12 cellular contexts compared by ENCODE assay signal in the genomic region with DNA sequence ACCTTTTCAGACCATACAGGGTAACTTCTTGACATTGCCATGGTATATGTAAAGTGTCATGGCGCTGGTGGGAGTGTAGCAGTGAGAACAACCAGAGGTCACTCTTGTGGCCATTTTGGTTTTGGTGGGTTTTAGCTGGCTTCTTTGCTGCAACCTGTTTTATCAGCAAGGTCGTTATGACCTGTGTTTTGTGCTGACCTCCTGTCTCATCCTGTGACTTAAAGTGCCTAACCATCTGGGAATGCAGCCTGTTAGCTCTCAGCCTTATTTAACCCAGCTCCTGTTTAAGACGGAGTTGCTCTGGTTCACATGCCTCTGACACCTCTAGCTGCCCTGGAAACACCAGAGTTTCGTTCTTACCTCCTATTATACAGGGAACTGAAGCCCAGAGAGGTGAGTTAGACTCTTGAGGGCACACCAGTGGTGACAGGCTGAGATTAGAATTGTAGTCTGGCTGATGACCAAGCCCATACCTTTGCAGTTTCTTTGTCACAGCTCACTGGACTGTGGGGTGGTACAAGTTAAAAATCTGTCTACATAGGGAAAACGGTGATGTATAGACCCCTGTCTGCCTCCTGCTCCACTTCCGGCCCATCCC. TPM values are rescaled to one million over a fixed set of nuclear protein-coding genes. Genes with fewer than 3 reads are reported as not detected.
DNase-seq lines count a peak whose midpoint lies in the region; ATAC-seq and TF ChIP-seq lines count a peak whose summit lies in the region.
"Had no signal": no experiment of that assay in that cellular context is flagged by ENCODE, and none has a peak within 500 bp of the region (broad histone marks: within the 10 kb centered on the region; RNA-seq: fewer than 3 reads in every experiment).

No MANE protein-coding gene starts in this region.

- no peak overlapping the region for H3K4me3 Mint-ChIP-seq in CD4-positive, alpha-beta memory T cell
- no peak overlapping the region for H3K4me3 Mint-ChIP-seq in central memory CD8-positive, alpha-beta T cell
- H3K4me3 Mint-ChIP-seq in osteocyte (ENCODE audit: unreplicated experiment): no peak overlapping the region

- CTCF ChIA-PET in CD4-positive, alpha-beta memory T cell (lab: Charles Lee; ENCODE audit: partially characterized antibody): interaction anchor here (0.9 kb wide), 1 partner anchor 12 kb away, joined by 3 read pairs; no protein-coding TSS in a partner anchor

- H3K4me3 ChIP-seq in CD4-positive, alpha-beta memory T cell (ENCODE audit: low read length in 2 of 2): no peak overlapping the region
- no peak overlapping the region for H3K4me3 ChIP-seq in effector memory CD4-positive, alpha-beta T cell (ENCODE audit: insufficient read depth, low read depth, low read length, poor library complexity, severe bottlenecking)
- H3K4me3 ChIP-seq in esophagus squamous epithelium: no peak overlapping the region
- H3K4me3 ChIP-seq: stomach had no signal

- intact Hi-C loops in CD4-positive, alpha-beta memory T cell (cut with micrococcal nuclease): no loop called here
- intact Hi-C loops in esophagus squamous epithelium (cut with DNase I): no loop called here

- H3K36me3 Mint-ChIP-seq in CD4-positive, alpha-beta memory T cell: no peaks in the 10 kb centered on the region
- H3K36me3 Mint-ChIP-seq in central memory CD8-positive, alpha-beta T cell (ENCODE audit: insufficient read depth): peaks cover 4% of the 10 kb centered on the region
- no peaks in the 10 kb centered on the region for H3K36me3 Mint-ChIP-seq in osteocyte (ENCODE audit: unreplicated experiment)

- no peaks in the 10 kb centered on the region for H3K27me3 ChIP-seq in CD4-positive, alpha-beta memory T cell (ENCODE audit: insufficient read depth, low read length)
- no peaks in the 10 kb centered on the region for H3K27me3 ChIP-seq in effector memory CD4-positive, alpha-beta T cell (replicated peaks; ENCODE audit: control insufficient read depth, insufficient read depth, low read length, poor library complexity, severe bottlenecking)
- H3K27me3 ChIP-seq in esophagus squamous epithelium: no peaks in the 10 kb centered on the region
- H3K27me3 ChIP-seq: stomach had no signal

- in situ Hi-C loops in ACHN (cut with HindIII; ENCODE audit: low pct_ligation_motif_present, low pct_unique_long_range_greater_than_20kb, low sequenced_read_pairs): no loop called here

- POLR2A ChIA-PET in CD4-positive, alpha-beta memory T cell (lab: Charles Lee; ENCODE audit: partially characterized antibody): no interaction called here

- peaks cover 49 to 87% (median 68%) of the 10 kb centered on the region in 4 donors for H3K4me1 Mint-ChIP-seq in CD4-positive, alpha-beta memory T cell
- peaks cover 80% of the 10 kb centered on the region for H3K4me1 Mint-ChIP-seq in central memory CD8-positive, alpha-beta T cell
- peaks cover 47% of the 10 kb centered on the region for H3K4me1 Mint-ChIP-seq in osteocyte (ENCODE audit: unreplicated experiment)

- H3K9me3 Mint-ChIP-seq in CD4-positive, alpha-beta memory T cell: no peaks in the 10 kb centered on the region
- H3K9me3 Mint-ChIP-seq in central memory CD8-positive, alpha-beta T cell: no peaks in the 10 kb centered on the region
- H3K9me3 Mint-ChIP-seq in osteocyte (ENCODE audit: unreplicated experiment): no peaks in the 10 kb centered on the region

- H3K36me3 ChIP-seq in CD4-positive, alpha-beta memory T cell (ENCODE audit: insufficient read depth, low read length): no peaks in the 10 kb centered on the region
- H3K36me3 ChIP-seq in effector memory CD4-positive, alpha-beta T cell (ENCODE audit: control insufficient read depth, insufficient read depth, low read length): no peaks in the 10 kb centered on the region
- H3K36me3 ChIP-seq in esophagus squamous epithelium: no peaks in the 10 kb centered on the region
- H3K36me3 ChIP-seq: stomach had no signal

- no peak for TF ChIP-seq POLR2A in esophagus squamous epithelium (IDR thresholded peaks at IDR 0.05)

- 57 to 60% methylated on average over 5 to 6 of the region's 6 CpGs for WGBS in esophagus squamous epithelium, 2 donors

- peak; percentile 45 for ATAC-seq in GM18867 (IDR thresholded peaks at IDR 0.05; ENCODE audit: unreplicated experiment)
- peak; percentile 41 for ATAC-seq in HG02885 (IDR thresholded peaks at IDR 0.05; ENCODE audit: poor library complexity, unreplicated experiment)
- ATAC-seq in central memory CD8-positive, alpha-beta T cell (replicated peaks; ENCODE audit: extremely low read depth, poor library complexity, severe bottlenecking): no peak
- ATAC-seq: HepG2 had no signal

- peaks cover 73% of the 10 kb centered on the region for H3K4me1 ChIP-seq in CD4-positive, alpha-beta memory T cell (ENCODE audit: insufficient read depth, low read length)
- peaks cover 29% of the 10 kb centered on the region for H3K4me1 ChIP-seq in effector memory CD4-positive, alpha-beta T cell (ENCODE audit: control insufficient read depth, insufficient read depth, low read length, poor library complexity, severe bottlenecking)
- H3K4me1 ChIP-seq in esophagus squamous epithelium: peaks cover 35 to 74% (median 54%) of the 10 kb centered on the region in 3 donors

- DNase-seq in CD4-positive, alpha-beta memory T cell: no peak
- DNase-seq in central memory CD8-positive, alpha-beta T cell (ENCODE audit: low spot score in 2 of 2): no peak
- DNase-seq in osteocyte (ENCODE audit: extremely low spot score, unreplicated experiment) (no peak), esophagus squamous epithelium (lab: John Stamatoyannopoulos, UW) (no peak), ACHN (no peak)
- DNase-seq in effector memory CD4-positive, alpha-beta T cell: no peak
- DNase-seq: NCI-H1417 treated with DMSO at 0.1 percent for 48 hours, occipital lobe, stomach had no signal

- H3K9me3 ChIP-seq in CD4-positive, alpha-beta memory T cell (ENCODE audit: control insufficient read depth in 1 of 2, low read length in 2 of 2): no peaks in the 10 kb centered on the region
- no peaks in the 10 kb centered on the region for H3K9me3 ChIP-seq in effector memory CD4-positive, alpha-beta T cell (ENCODE audit: control insufficient read depth, low read length)
- no peaks in the 10 kb centered on the region for H3K9me3 ChIP-seq in esophagus squamous epithelium
- H3K9me3 ChIP-seq: stomach had no signal

- TF ChIP-seq CTCF in osteocyte (IDR thresholded peaks at IDR 0.05) (no peak), esophagus squamous epithelium (IDR thresholded peaks at IDR 0.05) (no peak)

- H3K27ac Mint-ChIP-seq in CD4-positive, alpha-beta memory T cell: peak overlapping the region in 6 of 7 donors; percentile 22 to 60 (median 35)
- H3K27ac Mint-ChIP-seq in central memory CD8-positive, alpha-beta T cell (ENCODE audit: low read depth): peak overlapping the region; percentile 74
- no peak overlapping the region for H3K27ac Mint-ChIP-seq in osteocyte (ENCODE audit: unreplicated experiment)

- no peak overlapping the region for H3K27ac ChIP-seq in CD4-positive, alpha-beta memory T cell (ENCODE audit: low read depth, low read length)
- no peak overlapping the region for H3K27ac ChIP-seq in effector memory CD4-positive, alpha-beta T cell (ENCODE audit: insufficient read depth, low read length, poor library complexity, severe bottlenecking)
- H3K27ac ChIP-seq in esophagus squamous epithelium: no peak overlapping the region

- no peaks in the 10 kb centered on the region for H3K27me3 Mint-ChIP-seq in CD4-positive, alpha-beta memory T cell
- no peaks in the 10 kb centered on the region for H3K27me3 Mint-ChIP-seq in central memory CD8-positive, alpha-beta T cell
- no peaks in the 10 kb centered on the region for H3K27me3 Mint-ChIP-seq in osteocyte (ENCODE audit: unreplicated experiment)

RNA-seq across cellular contexts. Expression of a gene that starts 20.9 kb away (rescaled TPM):
- total RNA-seq in CD4-positive, alpha-beta memory T cell: 10 to 100 TPM; 33.2 to 40.0 TPM
- 1 to 10 TPM in 1 of 2 donors, under 1 TPM in 1; 0.77 to 4.1 TPM for polyA plus RNA-seq in CD4-positive, alpha-beta memory T cell
- total RNA-seq in osteocyte (56.0 and 63.4 TPM in 2 replicates), esophagus squamous epithelium (10 to 100 TPM; 22.3 to 32.4 (median 31.0) TPM)
